8 cellular contexts compared by ENCODE assay signal in the genomic region with DNA sequence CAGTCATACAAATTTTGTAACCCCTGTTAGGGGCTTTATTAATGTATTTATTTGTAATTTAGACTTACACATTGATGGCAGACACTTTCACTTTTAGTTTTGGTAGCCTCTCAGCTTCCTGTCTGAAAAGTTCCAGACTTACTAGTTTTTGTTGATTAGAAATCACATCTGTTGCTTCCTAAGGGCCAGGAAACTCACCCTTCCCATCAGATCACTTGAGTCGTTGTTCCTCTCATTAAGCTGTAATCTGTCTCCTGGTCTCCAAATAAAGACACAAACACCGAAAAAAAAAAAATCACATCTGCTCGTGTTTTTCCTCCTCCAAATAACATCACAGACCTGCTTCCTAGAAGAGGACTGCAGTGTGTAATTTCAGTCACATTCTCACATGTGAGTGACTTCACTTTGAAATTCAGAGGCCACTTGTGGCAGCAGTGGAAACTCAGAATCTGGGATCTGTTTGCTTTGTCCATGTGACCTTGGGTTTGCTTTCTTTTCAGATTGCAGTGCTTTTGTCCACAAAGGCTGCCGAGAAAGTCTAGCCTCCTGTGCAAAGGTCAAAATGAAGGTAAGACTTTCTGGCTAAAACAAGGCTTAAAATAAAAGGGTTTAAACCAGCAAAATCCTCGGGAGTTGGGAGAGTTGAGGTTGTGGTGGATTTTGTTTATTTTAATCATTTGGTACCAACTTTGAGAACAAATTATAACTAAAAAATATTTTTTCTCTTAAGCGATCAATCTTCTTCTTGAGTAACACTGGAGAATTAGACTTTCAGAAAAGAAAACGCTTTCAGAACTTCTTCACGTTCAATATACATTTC.
DNase-seq lines count a peak whose midpoint lies in the region; ATAC-seq and TF ChIP-seq lines count a peak whose summit lies in the region.

No MANE protein-coding gene starts in this region.

- no peak overlapping the region for H3K4me3 ChIP-seq in PC-3 (ENCODE audit: low read length)

- ATAC-seq in GM18868 (IDR thresholded peaks at IDR 0.05; ENCODE audit: unreplicated experiment) (peak; percentile 10), HG03175 (IDR thresholded peaks at IDR 0.05; ENCODE audit: unreplicated experiment) (peak; percentile 19), PC-3 (no peak), GM19324 (IDR thresholded peaks at IDR 0.05; ENCODE audit: low FRiP score, unreplicated experiment) (no peak)

- peak overlapping the region; percentile 88 for H3K4me3 Mint-ChIP-seq in activated naive CD8-positive, alpha-beta T cell treated with anti-CD3 and anti-CD28 coated beads for 36 hours
- peak overlapping the region; percentile 79 to 91 (median 83) for H3K4me3 Mint-ChIP-seq in immature natural killer cell
- peak overlapping the region; percentile 86 for H3K4me3 Mint-ChIP-seq in stimulated activated naive CD8-positive, alpha-beta T cell treated with anti-CD3 and anti-CD28 coated beads, Interleukin-15, Interleukin-2, amounts not matched to agents 100 ng/mL and 50 ng/mL, for 24 hours

- no peaks in the 10 kb centered on the region for H3K9me2 ChIP-seq in PC-3 (replicated peaks; ENCODE audit: low read length)

- H3K4me2 ChIP-seq in PC-3 (ENCODE audit: low read length): no peak overlapping the region

- no TSS peak for BruUV-seq in PC-3 (replicated peaks; lab: Mats Ljungman, UMichigan)

- H3K27ac Mint-ChIP-seq in activated naive CD8-positive, alpha-beta T cell treated with anti-CD3 and anti-CD28 coated beads for 36 hours: peak overlapping the region; percentile 100
- H3K27ac Mint-ChIP-seq in immature natural killer cell: peak overlapping the region; percentile 97 to 100 (median 99)
- peak overlapping the region; percentile 99 for H3K27ac Mint-ChIP-seq in stimulated activated naive CD8-positive, alpha-beta T cell treated with anti-CD3 and anti-CD28 coated beads, Interleukin-15, Interleukin-2, amounts not matched to agents 100 ng/mL and 50 ng/mL, for 24 hours

- no peak overlapping the region for H3K27ac ChIP-seq in PC-3 (ENCODE audit: low read length)

- H3K36me3 Mint-ChIP-seq in activated naive CD8-positive, alpha-beta T cell treated with anti-CD3 and anti-CD28 coated beads for 36 hours: peaks cover 43% of the 10 kb centered on the region
- H3K36me3 Mint-ChIP-seq in immature natural killer cell: peaks cover 14 to 40% (median 24%) of the 10 kb centered on the region in 3 donors
- H3K36me3 Mint-ChIP-seq in stimulated activated naive CD8-positive, alpha-beta T cell treated with anti-CD3 and anti-CD28 coated beads, Interleukin-15, Interleukin-2, amounts not matched to agents 100 ng/mL and 50 ng/mL, for 24 hours (ENCODE audit: low read depth): peaks cover 52% of the 10 kb centered on the region

- no peaks in the 10 kb centered on the region for H3K36me3 ChIP-seq in PC-3 (ENCODE audit: low read depth, low read length)

- POLR2A ChIA-PET in PC-3 (lab: Charles Lee; ENCODE audit: unreplicated experiment): no interaction called here

- no peaks in the 10 kb centered on the region for H3K9me3 ChIP-seq in PC-3 (ENCODE audit: low read length)

- no peak for TF ChIP-seq CTCF in PC-3 (conservative IDR thresholded peaks at IDR 0.05; ENCODE audit: low read depth, low read length)

- DNase-seq in activated naive CD8-positive, alpha-beta T cell treated with anti-CD3 and anti-CD28 coated beads for 36 hours: no peak
- DNase-seq in immature natural killer cell (peak in 2 of 3 donors; percentile 73 to 78), PC-3 (no peak), SHP77 treated with DMSO at 0.1 percent for 48 hours (lab: John Stamatoyannopoulos, UW) (no peak)

- no peaks in the 10 kb centered on the region for H4K20me1 ChIP-seq in PC-3 (ENCODE audit: low read length)

- H3K79me2 ChIP-seq in PC-3 (ENCODE audit: low read length): no peaks in the 10 kb centered on the region

- no peaks in the 10 kb centered on the region for H3K4me1 ChIP-seq in PC-3 (ENCODE audit: insufficient read depth, low read length)

- no peaks in the 10 kb centered on the region for H3F3A ChIP-seq in PC-3 (ENCODE audit: low read length, unreplicated experiment)

- H3K27me3 ChIP-seq in PC-3 (ENCODE audit: low read length): no peaks in the 10 kb centered on the region

- CTCF ChIA-PET in PC-3 (lab: Charles Lee): no interaction called here

- no peaks in the 10 kb centered on the region for H3K9me3 Mint-ChIP-seq in activated naive CD8-positive, alpha-beta T cell treated with anti-CD3 and anti-CD28 coated beads for 36 hours
- no peaks in the 10 kb centered on the region for H3K9me3 Mint-ChIP-seq in immature natural killer cell
- no peaks in the 10 kb centered on the region for H3K9me3 Mint-ChIP-seq in stimulated activated naive CD8-positive, alpha-beta T cell treated with anti-CD3 and anti-CD28 coated beads, Interleukin-15, Interleukin-2, amounts not matched to agents 100 ng/mL and 50 ng/mL, for 24 hours

- no peak overlapping the region for H3K9ac ChIP-seq in PC-3 (ENCODE audit: low read length)

- no peaks in the 10 kb centered on the region for H3K27me3 Mint-ChIP-seq in activated naive CD8-positive, alpha-beta T cell treated with anti-CD3 and anti-CD28 coated beads for 36 hours
- peaks cover 0 to 32% (median 5%) of the 10 kb centered on the region in 3 donors for H3K27me3 Mint-ChIP-seq in immature natural killer cell (ENCODE audit: low read depth in 3 of 3)
- H3K27me3 Mint-ChIP-seq in stimulated activated naive CD8-positive, alpha-beta T cell treated with anti-CD3 and anti-CD28 coated beads, Interleukin-15, Interleukin-2, amounts not matched to agents 100 ng/mL and 50 ng/mL, for 24 hours: no peaks in the 10 kb centered on the region

- H3K4me1 Mint-ChIP-seq in activated naive CD8-positive, alpha-beta T cell treated with anti-CD3 and anti-CD28 coated beads for 36 hours: peaks cover 81% of the 10 kb centered on the region
- H3K4me1 Mint-ChIP-seq in immature natural killer cell: peaks cover 74 to 100% of the 10 kb centered on the region in 2 donors
- H3K4me1 Mint-ChIP-seq in stimulated activated naive CD8-positive, alpha-beta T cell treated with anti-CD3 and anti-CD28 coated beads, Interleukin-15, Interleukin-2, amounts not matched to agents 100 ng/mL and 50 ng/mL, for 24 hours (ENCODE audit: low read depth): peaks cover 95% of the 10 kb centered on the region

- H2AFZ ChIP-seq in PC-3 (ENCODE audit: low read length): no peak overlapping the region

- intact Hi-C loops in PC-3 (cut with micrococcal nuclease): no loop called here

Comparison
In these comparisons a context has a peak if more than half of its experiments do, and no peak if none do; other contexts are left out.
1. ATAC-seq: peak in GM18868 (single experiment) and HG03175 (single experiment); none in PC-3 (single experiment) and GM19324 (single experiment).
2. DNase-seq: peak in immature natural killer cell (2 of 3); none in activated naive CD8-positive, alpha-beta T cell treated with anti-CD3 and anti-CD28 coated beads for 36 hours (single experiment), PC-3 (single experiment) and SHP77 treated with DMSO at 0.1 percent for 48 hours (single experiment).
3. Peak in every context shown above with its lines, with median percentiles within 50 percentile points of each other: H3K27ac Mint-ChIP-seq and H3K4me3 Mint-ChIP-seq.